ENCODE assay signal across 1 cellular context in genomic region chr6:27809939-27810767, GRCh38.
A peak's percentile ranks its signal among the peaks of the same experiment; 100 is the strongest.
TF ChIP-seq lines count a peak whose summit lies in the region.

No MANE protein-coding gene starts in this region.

TF ChIP-seq in HepG2, 621 proteins besides CTCF, POLR2A, EP300 and RAD21 (continued from another document and continues in another):
- TF ChIP-seq ZFP37 (CRISPR knock-in tag; IDR thresholded peaks at IDR 0.05; ENCODE audit: borderline replicate concordance), result peak; percentile 84; the same call in 1 of the 2 replicates
- 0 out of 2 replicates have a peak, but pooled peaks have one; percentile 22 for TF ChIP-seq ZNF556 (CRISPR knock-in tag; IDR thresholded peaks at IDR 0.05; ENCODE audit: borderline replicate concordance)
- peak; percentile 63; the same call in 1 of the 2 replicates for TF ChIP-seq ZNF75D (CRISPR knock-in tag; IDR thresholded peaks at IDR 0.05; ENCODE audit: borderline replicate concordance)
- TF ChIP-seq, protein P1, sequence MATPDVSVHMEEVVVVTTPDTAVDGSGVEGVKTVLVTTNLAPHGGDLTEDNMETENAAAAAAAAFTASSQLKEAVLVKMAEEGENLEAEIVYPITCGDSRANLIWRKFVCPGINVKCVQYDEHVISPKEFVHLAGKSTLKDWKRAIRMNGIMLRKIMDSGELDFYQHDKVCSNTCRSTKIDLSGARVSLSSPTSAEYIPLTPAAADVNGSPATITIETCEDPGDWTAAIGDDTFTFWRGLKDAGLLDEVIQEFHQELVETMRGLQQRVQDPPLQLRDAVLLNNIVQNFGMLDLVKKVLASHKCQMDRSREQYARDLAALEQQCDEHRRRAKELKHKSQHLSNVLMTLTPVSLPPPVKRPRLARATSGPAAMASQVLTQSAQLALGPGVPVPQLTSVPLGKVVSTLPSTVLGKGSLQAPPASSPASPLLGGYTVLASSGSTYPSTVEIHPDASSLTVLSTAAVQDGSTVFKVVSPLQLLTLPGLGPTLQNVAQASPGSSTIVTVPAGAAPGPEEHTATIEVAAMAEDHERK (CRISPR knock-in tag; IDR thresholded peaks at IDR 0.05; ENCODE audit: low read depth), result no peak
- TF ChIP-seq, protein P2, sequence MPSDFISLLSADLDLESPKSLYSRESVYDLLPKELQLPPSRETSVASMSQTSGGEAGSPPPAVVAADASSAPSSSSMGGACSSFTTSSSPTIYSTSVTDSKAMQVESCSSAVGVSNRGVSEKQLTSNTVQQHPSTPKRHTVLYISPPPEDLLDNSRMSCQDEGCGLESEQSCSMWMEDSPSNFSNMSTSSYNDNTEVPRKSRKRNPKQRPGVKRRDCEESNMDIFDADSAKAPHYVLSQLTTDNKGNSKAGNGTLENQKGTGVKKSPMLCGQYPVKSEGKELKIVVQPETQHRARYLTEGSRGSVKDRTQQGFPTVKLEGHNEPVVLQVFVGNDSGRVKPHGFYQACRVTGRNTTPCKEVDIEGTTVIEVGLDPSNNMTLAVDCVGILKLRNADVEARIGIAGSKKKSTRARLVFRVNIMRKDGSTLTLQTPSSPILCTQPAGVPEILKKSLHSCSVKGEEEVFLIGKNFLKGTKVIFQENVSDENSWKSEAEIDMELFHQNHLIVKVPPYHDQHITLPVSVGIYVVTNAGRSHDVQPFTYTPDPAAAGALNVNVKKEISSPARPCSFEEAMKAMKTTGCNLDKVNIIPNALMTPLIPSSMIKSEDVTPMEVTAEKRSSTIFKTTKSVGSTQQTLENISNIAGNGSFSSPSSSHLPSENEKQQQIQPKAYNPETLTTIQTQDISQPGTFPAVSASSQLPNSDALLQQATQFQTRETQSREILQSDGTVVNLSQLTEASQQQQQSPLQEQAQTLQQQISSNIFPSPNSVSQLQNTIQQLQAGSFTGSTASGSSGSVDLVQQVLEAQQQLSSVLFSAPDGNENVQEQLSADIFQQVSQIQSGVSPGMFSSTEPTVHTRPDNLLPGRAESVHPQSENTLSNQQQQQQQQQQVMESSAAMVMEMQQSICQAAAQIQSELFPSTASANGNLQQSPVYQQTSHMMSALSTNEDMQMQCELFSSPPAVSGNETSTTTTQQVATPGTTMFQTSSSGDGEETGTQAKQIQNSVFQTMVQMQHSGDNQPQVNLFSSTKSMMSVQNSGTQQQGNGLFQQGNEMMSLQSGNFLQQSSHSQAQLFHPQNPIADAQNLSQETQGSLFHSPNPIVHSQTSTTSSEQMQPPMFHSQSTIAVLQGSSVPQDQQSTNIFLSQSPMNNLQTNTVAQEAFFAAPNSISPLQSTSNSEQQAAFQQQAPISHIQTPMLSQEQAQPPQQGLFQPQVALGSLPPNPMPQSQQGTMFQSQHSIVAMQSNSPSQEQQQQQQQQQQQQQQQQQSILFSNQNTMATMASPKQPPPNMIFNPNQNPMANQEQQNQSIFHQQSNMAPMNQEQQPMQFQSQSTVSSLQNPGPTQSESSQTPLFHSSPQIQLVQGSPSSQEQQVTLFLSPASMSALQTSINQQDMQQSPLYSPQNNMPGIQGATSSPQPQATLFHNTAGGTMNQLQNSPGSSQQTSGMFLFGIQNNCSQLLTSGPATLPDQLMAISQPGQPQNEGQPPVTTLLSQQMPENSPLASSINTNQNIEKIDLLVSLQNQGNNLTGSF (CRISPR knock-in tag; IDR thresholded peaks at IDR 0.05), result peak; percentile 93
- TF ChIP-seq TP53 (CRISPR knock-in tag; conservative IDR thresholded peaks at IDR 0.05), result peak; percentile 55; the same call in 1 of the 2 replicates
- TF ChIP-seq ZNF609 (CRISPR knock-in tag; IDR thresholded peaks at IDR 0.05; ENCODE audit: borderline replicate concordance), result peak; percentile 71
- TF ChIP-seq ZNF749 (CRISPR knock-in tag; IDR thresholded peaks at IDR 0.05; ENCODE audit: borderline replicate concordance), result peak; percentile 92
- TF ChIP-seq ZSCAN29 (CRISPR knock-in tag; conservative IDR thresholded peaks at IDR 0.05), result peak; percentile 40
- no peak; the same call in 1 of the 2 replicates for TF ChIP-seq ZNF460 (CRISPR knock-in tag; IDR thresholded peaks at IDR 0.05; ENCODE audit: borderline replicate concordance)
- TF ChIP-seq, protein P3, sequence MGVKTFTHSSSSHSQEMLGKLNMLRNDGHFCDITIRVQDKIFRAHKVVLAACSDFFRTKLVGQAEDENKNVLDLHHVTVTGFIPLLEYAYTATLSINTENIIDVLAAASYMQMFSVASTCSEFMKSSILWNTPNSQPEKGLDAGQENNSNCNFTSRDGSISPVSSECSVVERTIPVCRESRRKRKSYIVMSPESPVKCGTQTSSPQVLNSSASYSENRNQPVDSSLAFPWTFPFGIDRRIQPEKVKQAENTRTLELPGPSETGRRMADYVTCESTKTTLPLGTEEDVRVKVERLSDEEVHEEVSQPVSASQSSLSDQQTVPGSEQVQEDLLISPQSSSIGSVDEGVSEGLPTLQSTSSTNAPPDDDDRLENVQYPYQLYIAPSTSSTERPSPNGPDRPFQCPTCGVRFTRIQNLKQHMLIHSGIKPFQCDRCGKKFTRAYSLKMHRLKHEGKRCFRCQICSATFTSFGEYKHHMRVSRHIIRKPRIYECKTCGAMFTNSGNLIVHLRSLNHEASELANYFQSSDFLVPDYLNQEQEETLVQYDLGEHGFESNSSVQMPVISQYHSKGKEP (CRISPR knock-in tag; IDR thresholded peaks at IDR 0.05), result no peak
- TF ChIP-seq ZFP82 (CRISPR knock-in tag; IDR thresholded peaks at IDR 0.05; ENCODE audit: borderline replicate concordance), result peak; percentile 74; the same call in 1 of the 2 replicates
- 0 out of 2 replicates have a peak, but pooled peaks have one; percentile 80 for TF ChIP-seq KDM4B (CRISPR knock-in tag; IDR thresholded peaks at IDR 0.05)
- TF ChIP-seq ZNF552 (CRISPR knock-in tag; IDR thresholded peaks at IDR 0.05; ENCODE audit: borderline replicate concordance), result peak; percentile 81; the same call in 1 of the 2 replicates
- TF ChIP-seq MAZ (IDR thresholded peaks at IDR 0.05; ENCODE audit: borderline replicate concordance, low read depth, low read length), result peak; percentile 45; the same call in 1 of the 2 replicates
- TF ChIP-seq MAZ (CRISPR knock-in tag; IDR thresholded peaks at IDR 0.05; ENCODE audit: low read depth), result peak; percentile 91
- TF ChIP-seq PHB2 (IDR thresholded peaks at IDR 0.05; ENCODE audit: partially characterized antibody), result no peak
- no peak for TF ChIP-seq NFRKB (IDR thresholded peaks at IDR 0.05)
- TF ChIP-seq SMAD1 (CRISPR knock-in tag; IDR thresholded peaks at IDR 0.05; ENCODE audit: borderline replicate concordance, low read depth), result peak; percentile 97; the same call in 1 of the 2 replicates
- TF ChIP-seq, protein P4, sequence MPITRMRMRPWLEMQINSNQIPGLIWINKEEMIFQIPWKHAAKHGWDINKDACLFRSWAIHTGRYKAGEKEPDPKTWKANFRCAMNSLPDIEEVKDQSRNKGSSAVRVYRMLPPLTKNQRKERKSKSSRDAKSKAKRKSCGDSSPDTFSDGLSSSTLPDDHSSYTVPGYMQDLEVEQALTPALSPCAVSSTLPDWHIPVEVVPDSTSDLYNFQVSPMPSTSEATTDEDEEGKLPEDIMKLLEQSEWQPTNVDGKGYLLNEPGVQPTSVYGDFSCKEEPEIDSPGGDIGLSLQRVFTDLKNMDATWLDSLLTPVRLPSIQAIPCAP (CRISPR knock-in tag; IDR thresholded peaks at IDR 0.05; ENCODE audit: low read depth), result no peak; the same call in 1 of the 2 replicates
- peak; percentile 90 for TF ChIP-seq ZNF747 (CRISPR knock-in tag; IDR thresholded peaks at IDR 0.05; ENCODE audit: borderline replicate concordance)
- peak; percentile 87 for TF ChIP-seq MAX (IDR thresholded peaks at IDR 0.05)
- TF ChIP-seq ARNT2 (CRISPR knock-in tag; IDR thresholded peaks at IDR 0.05; ENCODE audit: low read depth), result peak; percentile 96
- 0 out of 2 replicates have a peak, but pooled peaks have one; percentile 6 for TF ChIP-seq ZNF652 (CRISPR knock-in tag; IDR thresholded peaks at IDR 0.05; ENCODE audit: borderline replicate concordance, low read depth)
- TF ChIP-seq, protein P5, sequence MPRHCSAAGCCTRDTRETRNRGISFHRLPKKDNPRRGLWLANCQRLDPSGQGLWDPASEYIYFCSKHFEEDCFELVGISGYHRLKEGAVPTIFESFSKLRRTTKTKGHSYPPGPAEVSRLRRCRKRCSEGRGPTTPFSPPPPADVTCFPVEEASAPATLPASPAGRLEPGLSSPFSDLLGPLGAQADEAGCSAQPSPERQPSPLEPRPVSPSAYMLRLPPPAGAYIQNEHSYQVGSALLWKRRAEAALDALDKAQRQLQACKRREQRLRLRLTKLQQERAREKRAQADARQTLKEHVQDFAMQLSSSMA (CRISPR knock-in tag; IDR thresholded peaks at IDR 0.05), result peak; percentile 85
- peak; percentile 98 for TF ChIP-seq ZNF225 (CRISPR knock-in tag; IDR thresholded peaks at IDR 0.05)
- TF ChIP-seq ZNF274 (CRISPR knock-in tag; IDR thresholded peaks at IDR 0.05), result peak; percentile 98
- TF ChIP-seq RFX3 (CRISPR knock-in tag; IDR thresholded peaks at IDR 0.05), result no peak
- peak; percentile 97 for TF ChIP-seq SMYD3 (CRISPR knock-in tag; IDR thresholded peaks at IDR 0.05)
- TF ChIP-seq, protein P6, sequence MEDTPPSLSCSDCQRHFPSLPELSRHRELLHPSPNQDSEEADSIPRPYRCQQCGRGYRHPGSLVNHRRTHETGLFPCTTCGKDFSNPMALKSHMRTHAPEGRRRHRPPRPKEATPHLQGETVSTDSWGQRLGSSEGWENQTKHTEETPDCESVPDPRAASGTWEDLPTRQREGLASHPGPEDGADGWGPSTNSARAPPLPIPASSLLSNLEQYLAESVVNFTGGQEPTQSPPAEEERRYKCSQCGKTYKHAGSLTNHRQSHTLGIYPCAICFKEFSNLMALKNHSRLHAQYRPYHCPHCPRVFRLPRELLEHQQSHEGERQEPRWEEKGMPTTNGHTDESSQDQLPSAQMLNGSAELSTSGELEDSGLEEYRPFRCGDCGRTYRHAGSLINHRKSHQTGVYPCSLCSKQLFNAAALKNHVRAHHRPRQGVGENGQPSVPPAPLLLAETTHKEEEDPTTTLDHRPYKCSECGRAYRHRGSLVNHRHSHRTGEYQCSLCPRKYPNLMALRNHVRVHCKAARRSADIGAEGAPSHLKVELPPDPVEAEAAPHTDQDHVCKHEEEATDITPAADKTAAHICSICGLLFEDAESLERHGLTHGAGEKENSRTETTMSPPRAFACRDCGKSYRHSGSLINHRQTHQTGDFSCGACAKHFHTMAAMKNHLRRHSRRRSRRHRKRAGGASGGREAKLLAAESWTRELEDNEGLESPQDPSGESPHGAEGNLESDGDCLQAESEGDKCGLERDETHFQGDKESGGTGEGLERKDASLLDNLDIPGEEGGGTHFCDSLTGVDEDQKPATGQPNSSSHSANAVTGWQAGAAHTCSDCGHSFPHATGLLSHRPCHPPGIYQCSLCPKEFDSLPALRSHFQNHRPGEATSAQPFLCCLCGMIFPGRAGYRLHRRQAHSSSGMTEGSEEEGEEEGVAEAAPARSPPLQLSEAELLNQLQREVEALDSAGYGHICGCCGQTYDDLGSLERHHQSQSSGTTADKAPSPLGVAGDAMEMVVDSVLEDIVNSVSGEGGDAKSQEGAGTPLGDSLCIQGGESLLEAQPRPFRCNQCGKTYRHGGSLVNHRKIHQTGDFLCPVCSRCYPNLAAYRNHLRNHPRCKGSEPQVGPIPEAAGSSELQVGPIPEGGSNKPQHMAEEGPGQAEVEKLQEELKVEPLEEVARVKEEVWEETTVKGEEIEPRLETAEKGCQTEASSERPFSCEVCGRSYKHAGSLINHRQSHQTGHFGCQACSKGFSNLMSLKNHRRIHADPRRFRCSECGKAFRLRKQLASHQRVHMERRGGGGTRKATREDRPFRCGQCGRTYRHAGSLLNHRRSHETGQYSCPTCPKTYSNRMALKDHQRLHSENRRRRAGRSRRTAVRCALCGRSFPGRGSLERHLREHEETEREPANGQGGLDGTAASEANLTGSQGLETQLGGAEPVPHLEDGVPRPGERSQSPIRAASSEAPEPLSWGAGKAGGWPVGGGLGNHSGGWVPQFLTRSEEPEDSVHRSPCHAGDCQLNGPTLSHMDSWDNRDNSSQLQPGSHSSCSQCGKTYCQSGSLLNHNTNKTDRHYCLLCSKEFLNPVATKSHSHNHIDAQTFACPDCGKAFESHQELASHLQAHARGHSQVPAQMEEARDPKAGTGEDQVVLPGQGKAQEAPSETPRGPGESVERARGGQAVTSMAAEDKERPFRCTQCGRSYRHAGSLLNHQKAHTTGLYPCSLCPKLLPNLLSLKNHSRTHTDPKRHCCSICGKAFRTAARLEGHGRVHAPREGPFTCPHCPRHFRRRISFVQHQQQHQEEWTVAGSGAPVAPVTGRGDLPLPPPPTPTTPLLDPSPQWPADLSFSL (CRISPR knock-in tag; IDR thresholded peaks at IDR 0.05), result peak; percentile 58; the same call in 1 of the 2 replicates
- 0 out of 2 replicates have a peak, but pooled peaks have one; percentile 18 for TF ChIP-seq MLLT10 (CRISPR knock-in tag; IDR thresholded peaks at IDR 0.05)
- peak; percentile 89 for TF ChIP-seq ZNF580 (CRISPR knock-in tag; IDR thresholded peaks at IDR 0.05; ENCODE audit: borderline replicate concordance, low read depth)
